ENCODE assay signal across 1 cellular context in genomic region chr2:111616651-111617218, GRCh38.
TF ChIP-seq lines count a peak whose summit lies in the region.

No MANE protein-coding gene starts in this region.

TF ChIP-seq in HepG2, 621 proteins besides CTCF, POLR2A, EP300 and RAD21 (continued from another document and continues in another):
- peak; percentile 58 for TF ChIP-seq ZNF687 (CRISPR knock-in tag; IDR thresholded peaks at IDR 0.05)
- TF ChIP-seq, protein P1, sequence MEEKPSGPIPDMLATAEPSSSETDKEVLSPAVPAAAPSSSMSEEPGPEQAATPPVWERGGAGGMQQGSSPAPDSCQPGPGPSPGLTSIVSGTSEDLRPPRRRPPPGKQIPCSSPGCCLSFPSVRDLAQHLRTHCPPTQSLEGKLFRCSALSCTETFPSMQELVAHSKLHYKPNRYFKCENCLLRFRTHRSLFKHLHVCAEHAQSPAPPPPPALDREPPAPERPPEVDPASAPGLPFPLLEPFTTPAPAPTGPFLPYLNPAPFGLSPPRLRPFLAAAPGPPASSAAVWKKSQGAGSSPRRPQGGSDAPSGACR (CRISPR knock-in tag; IDR thresholded peaks at IDR 0.05), result 0 out of 2 replicates have a peak, but pooled peaks have one; percentile 48
- 0 out of 2 replicates have a peak, but pooled peaks have one; percentile 17 for TF ChIP-seq ZNF598 (CRISPR knock-in tag; IDR thresholded peaks at IDR 0.05; ENCODE audit: borderline replicate concordance)
- TF ChIP-seq, protein P2, sequence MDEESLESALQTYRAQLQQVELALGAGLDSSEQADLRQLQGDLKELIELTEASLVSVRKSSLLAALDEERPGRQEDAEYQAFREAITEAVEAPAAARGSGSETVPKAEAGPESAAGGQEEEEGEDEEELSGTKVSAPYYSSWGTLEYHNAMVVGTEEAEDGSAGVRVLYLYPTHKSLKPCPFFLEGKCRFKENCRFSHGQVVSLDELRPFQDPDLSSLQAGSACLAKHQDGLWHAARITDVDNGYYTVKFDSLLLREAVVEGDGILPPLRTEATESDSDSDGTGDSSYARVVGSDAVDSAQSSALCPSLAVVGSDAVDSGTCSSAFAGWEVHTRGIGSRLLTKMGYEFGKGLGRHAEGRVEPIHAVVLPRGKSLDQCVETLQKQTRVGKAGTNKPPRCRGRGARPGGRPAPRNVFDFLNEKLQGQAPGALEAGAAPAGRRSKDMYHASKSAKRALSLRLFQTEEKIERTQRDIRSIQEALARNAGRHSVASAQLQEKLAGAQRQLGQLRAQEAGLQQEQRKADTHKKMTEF (CRISPR knock-in tag; IDR thresholded peaks at IDR 0.05), result no peak
- TF ChIP-seq ZNF572 (CRISPR knock-in tag; IDR thresholded peaks at IDR 0.05), result 0 out of 2 replicates have a peak, but pooled peaks have one; percentile 35
- TF ChIP-seq, protein P3, sequence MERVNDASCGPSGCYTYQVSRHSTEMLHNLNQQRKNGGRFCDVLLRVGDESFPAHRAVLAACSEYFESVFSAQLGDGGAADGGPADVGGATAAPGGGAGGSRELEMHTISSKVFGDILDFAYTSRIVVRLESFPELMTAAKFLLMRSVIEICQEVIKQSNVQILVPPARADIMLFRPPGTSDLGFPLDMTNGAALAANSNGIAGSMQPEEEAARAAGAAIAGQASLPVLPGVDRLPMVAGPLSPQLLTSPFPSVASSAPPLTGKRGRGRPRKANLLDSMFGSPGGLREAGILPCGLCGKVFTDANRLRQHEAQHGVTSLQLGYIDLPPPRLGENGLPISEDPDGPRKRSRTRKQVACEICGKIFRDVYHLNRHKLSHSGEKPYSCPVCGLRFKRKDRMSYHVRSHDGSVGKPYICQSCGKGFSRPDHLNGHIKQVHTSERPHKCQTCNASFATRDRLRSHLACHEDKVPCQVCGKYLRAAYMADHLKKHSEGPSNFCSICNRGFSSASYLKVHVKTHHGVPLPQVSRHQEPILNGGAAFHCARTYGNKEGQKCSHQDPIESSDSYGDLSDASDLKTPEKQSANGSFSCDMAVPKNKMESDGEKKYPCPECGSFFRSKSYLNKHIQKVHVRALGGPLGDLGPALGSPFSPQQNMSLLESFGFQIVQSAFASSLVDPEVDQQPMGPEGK (CRISPR knock-in tag; IDR thresholded peaks at IDR 0.05), result no peak
- TF ChIP-seq NCOA1 (CRISPR knock-in tag; IDR thresholded peaks at IDR 0.05), result 0 out of 2 replicates have a peak, but pooled peaks have one; percentile 12
- no peak for TF ChIP-seq ELF3 (CRISPR knock-in tag; IDR thresholded peaks at IDR 0.05)
- TF ChIP-seq ZNF556 (CRISPR knock-in tag; IDR thresholded peaks at IDR 0.05; ENCODE audit: borderline replicate concordance), result no peak; the same call in 1 of the 2 replicates
- TF ChIP-seq, protein P4, sequence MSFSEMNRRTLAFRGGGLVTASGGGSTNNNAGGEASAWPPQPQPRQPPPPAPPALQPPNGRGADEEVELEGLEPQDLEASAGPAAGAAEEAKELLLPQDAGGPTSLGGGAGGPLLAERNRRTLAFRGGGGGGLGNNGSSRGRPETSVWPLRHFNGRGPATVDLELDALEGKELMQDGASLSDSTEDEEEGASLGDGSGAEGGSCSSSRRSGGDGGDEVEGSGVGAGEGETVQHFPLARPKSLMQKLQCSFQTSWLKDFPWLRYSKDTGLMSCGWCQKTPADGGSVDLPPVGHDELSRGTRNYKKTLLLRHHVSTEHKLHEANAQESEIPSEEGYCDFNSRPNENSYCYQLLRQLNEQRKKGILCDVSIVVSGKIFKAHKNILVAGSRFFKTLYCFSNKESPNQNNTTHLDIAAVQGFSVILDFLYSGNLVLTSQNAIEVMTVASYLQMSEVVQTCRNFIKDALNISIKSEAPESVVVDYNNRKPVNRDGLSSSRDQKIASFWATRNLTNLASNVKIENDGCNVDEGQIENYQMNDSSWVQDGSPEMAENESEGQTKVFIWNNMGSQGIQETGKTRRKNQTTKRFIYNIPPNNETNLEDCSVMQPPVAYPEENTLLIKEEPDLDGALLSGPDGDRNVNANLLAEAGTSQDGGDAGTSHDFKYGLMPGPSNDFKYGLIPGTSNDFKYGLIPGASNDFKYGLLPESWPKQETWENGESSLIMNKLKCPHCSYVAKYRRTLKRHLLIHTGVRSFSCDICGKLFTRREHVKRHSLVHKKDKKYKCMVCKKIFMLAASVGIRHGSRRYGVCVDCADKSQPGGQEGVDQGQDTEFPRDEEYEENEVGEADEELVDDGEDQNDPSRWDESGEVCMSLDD (CRISPR knock-in tag; IDR thresholded peaks at IDR 0.05; ENCODE audit: borderline replicate concordance), result no peak
- TF ChIP-seq SOX6 (IDR thresholded peaks at IDR 0.05), result no peak
- no peak for TF ChIP-seq SOX6 (CRISPR knock-in tag; IDR thresholded peaks at IDR 0.05)
- no peak for TF ChIP-seq SRSF4 (IDR thresholded peaks at IDR 0.05; ENCODE audit: low read depth, low read length, poor library complexity, severe bottlenecking)
- 0 out of 2 replicates have a peak, but pooled peaks have one; percentile 8 for TF ChIP-seq ZMYM4 (CRISPR knock-in tag; IDR thresholded peaks at IDR 0.05)
- TF ChIP-seq ZNF274 (CRISPR knock-in tag; IDR thresholded peaks at IDR 0.05), result 0 out of 2 replicates have a peak, but pooled peaks have one; percentile 32
- TF ChIP-seq HOMEZ (CRISPR knock-in tag; IDR thresholded peaks at IDR 0.05; ENCODE audit: low read depth), result no peak
- 0 out of 4 replicates have a peak, but pooled peaks of 1 of the 2 experiments have one; percentile 8 for TF ChIP-seq HMGXB4 (CRISPR knock-in tag; IDR thresholded peaks at IDR 0.05; ENCODE audit: borderline replicate concordance in 1 of 2, low read depth in 1 of 2)
- TF ChIP-seq ZNF501 (CRISPR knock-in tag; IDR thresholded peaks at IDR 0.05), result peak; percentile 63; the same call in 1 of the 2 replicates
- no peak for TF ChIP-seq FOXO1 (CRISPR knock-in tag; IDR thresholded peaks at IDR 0.05)
- TF ChIP-seq ZBTB3 (CRISPR knock-in tag; IDR thresholded peaks at IDR 0.05; ENCODE audit: borderline replicate concordance, low read depth), result no peak
- TF ChIP-seq, protein P5, sequence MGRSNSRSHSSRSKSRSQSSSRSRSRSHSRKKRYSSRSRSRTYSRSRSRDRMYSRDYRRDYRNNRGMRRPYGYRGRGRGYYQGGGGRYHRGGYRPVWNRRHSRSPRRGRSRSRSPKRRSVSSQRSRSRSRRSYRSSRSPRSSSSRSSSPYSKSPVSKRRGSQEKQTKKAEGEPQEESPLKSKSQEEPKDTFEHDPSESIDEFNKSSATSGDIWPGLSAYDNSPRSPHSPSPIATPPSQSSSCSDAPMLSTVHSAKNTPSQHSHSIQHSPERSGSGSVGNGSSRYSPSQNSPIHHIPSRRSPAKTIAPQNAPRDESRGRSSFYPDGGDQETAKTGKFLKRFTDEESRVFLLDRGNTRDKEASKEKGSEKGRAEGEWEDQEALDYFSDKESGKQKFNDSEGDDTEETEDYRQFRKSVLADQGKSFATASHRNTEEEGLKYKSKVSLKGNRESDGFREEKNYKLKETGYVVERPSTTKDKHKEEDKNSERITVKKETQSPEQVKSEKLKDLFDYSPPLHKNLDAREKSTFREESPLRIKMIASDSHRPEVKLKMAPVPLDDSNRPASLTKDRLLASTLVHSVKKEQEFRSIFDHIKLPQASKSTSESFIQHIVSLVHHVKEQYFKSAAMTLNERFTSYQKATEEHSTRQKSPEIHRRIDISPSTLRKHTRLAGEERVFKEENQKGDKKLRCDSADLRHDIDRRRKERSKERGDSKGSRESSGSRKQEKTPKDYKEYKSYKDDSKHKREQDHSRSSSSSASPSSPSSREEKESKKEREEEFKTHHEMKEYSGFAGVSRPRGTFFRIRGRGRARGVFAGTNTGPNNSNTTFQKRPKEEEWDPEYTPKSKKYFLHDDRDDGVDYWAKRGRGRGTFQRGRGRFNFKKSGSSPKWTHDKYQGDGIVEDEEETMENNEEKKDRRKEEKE (IDR thresholded peaks at IDR 0.05), result no peak
- TF ChIP-seq ZNF564 (CRISPR knock-in tag; IDR thresholded peaks at IDR 0.05), result no peak
- no peak for TF ChIP-seq MXI1 (IDR thresholded peaks at IDR 0.05; ENCODE audit: borderline replicate concordance, low read depth, low read length)
- TF ChIP-seq ELF1 (CRISPR knock-in tag; IDR thresholded peaks at IDR 0.05), result 0 out of 2 replicates have a peak, but pooled peaks have one; percentile 7
- 0 out of 2 replicates have a peak, but pooled peaks have one; percentile 36 for TF ChIP-seq ZNF350 (CRISPR knock-in tag; IDR thresholded peaks at IDR 0.05; ENCODE audit: borderline replicate concordance, low read depth)
- TF ChIP-seq GPN1 (CRISPR knock-in tag; IDR thresholded peaks at IDR 0.05; ENCODE audit: borderline replicate concordance), result no peak
- no peak for TF ChIP-seq ZNF629 (CRISPR knock-in tag; conservative IDR thresholded peaks at IDR 0.05)
- TF ChIP-seq ZNF232 (CRISPR knock-in tag; IDR thresholded peaks at IDR 0.05; ENCODE audit: borderline replicate concordance), result 0 out of 2 replicates have a peak, but pooled peaks have one; percentile 37
- no peak for TF ChIP-seq ZNF766 (CRISPR knock-in tag; IDR thresholded peaks at IDR 0.05; ENCODE audit: borderline replicate concordance)
- no peak for TF ChIP-seq ZSCAN30 (CRISPR knock-in tag; IDR thresholded peaks at IDR 0.05)
- 0 out of 2 replicates have a peak, but pooled peaks have one; percentile 34 for TF ChIP-seq HOXD1 (CRISPR knock-in tag; IDR thresholded peaks at IDR 0.05)
- no peak for TF ChIP-seq NR2F2 (IDR thresholded peaks at IDR 0.05; ENCODE audit: borderline replicate concordance, low read depth)
- no peak for TF ChIP-seq SMAD3 (CRISPR knock-in tag; IDR thresholded peaks at IDR 0.05)
- peak; percentile 52; the same call in 1 of the 2 replicates for TF ChIP-seq TBX2 (CRISPR knock-in tag; IDR thresholded peaks at IDR 0.05; ENCODE audit: borderline replicate concordance)
- no peak for TF ChIP-seq ZC3H13 (CRISPR knock-in tag; IDR thresholded peaks at IDR 0.05)
- TF ChIP-seq ZNF326 (CRISPR knock-in tag; IDR thresholded peaks at IDR 0.05; ENCODE audit: borderline replicate concordance), result no peak
- no peak for TF ChIP-seq ZNF343 (CRISPR knock-in tag; IDR thresholded peaks at IDR 0.05)
- TF ChIP-seq KLF15 (CRISPR knock-in tag; IDR thresholded peaks at IDR 0.05; ENCODE audit: borderline replicate concordance), result no peak
